In genomic region chr1:2468041-2468472, GRCh38 we compare ENCODE assay signal across 9 cellular contexts. TPM values are rescaled to one million over a fixed set of nuclear protein-coding genes. Genes with fewer than 3 reads are reported as not detected.
DNase-seq lines count a peak whose midpoint lies in the region; ATAC-seq and TF ChIP-seq lines count a peak whose summit lies in the region.
"Had no signal": no experiment of that assay in that cellular context is flagged by ENCODE, and none has a peak within 500 bp of the region (broad histone marks: within the 10 kb centered on the region; RNA-seq: fewer than 3 reads in every experiment).

No MANE protein-coding gene starts in this region.

- no peaks in the 10 kb centered on the region for H3K36me3 Mint-ChIP-seq in activated CD8-positive, alpha-beta memory T cell treated with anti-CD3 and anti-CD28 coated beads, Interleukin-2, amount 10 ng/mL, durations not matched to agents 7 days and 5 days
- no peaks in the 10 kb centered on the region for H3K36me3 Mint-ChIP-seq in glutamatergic neuron (ENCODE audit: unreplicated experiment)
- H3K36me3 Mint-ChIP-seq: CD4-positive, CD25-positive, alpha-beta regulatory T cell had no signal

- DNase-seq in left cardiac atrium, result peak; percentile 37
- no peak for DNase-seq in left ventricle myocardium inferior
- peak; percentile 62 for DNase-seq in activated CD8-positive, alpha-beta memory T cell treated with anti-CD3 and anti-CD28 coated beads, Interleukin-2, amount 10 ng/mL, durations not matched to agents 7 days and 5 days
- DNase-seq in glutamatergic neuron, result no peak
- DNase-seq in thyroid gland, result peak; percentile 38 to 62
- DNase-seq in inferior parietal cortex (ENCODE audit: extremely low spot score), result no peak

- no peaks in the 10 kb centered on the region for H3K9me3 ChIP-seq in left ventricle myocardium inferior (replicated peaks)
- no peaks in the 10 kb centered on the region for H3K9me3 ChIP-seq in thyroid gland

- H3K36me3 ChIP-seq in left ventricle myocardium inferior, result no peaks in the 10 kb centered on the region
- no peaks in the 10 kb centered on the region for H3K36me3 ChIP-seq in thyroid gland

- TF ChIP-seq CTCF in left ventricle myocardium inferior (IDR thresholded peaks at IDR 0.05; ENCODE audit: borderline replicate concordance) (no peak), glutamatergic neuron (IDR thresholded peaks at IDR 0.05; ENCODE audit: partially characterized antibody, unreplicated experiment) (no peak), thyroid gland (IDR thresholded peaks at IDR 0.05) (no peak)

- H3K27me3 Mint-ChIP-seq in activated CD8-positive, alpha-beta memory T cell treated with anti-CD3 and anti-CD28 coated beads, Interleukin-2, amount 10 ng/mL, durations not matched to agents 7 days and 5 days, result no peaks in the 10 kb centered on the region
- H3K27me3 Mint-ChIP-seq in glutamatergic neuron (ENCODE audit: unreplicated experiment), result peaks cover 12% of the 10 kb centered on the region
- H3K27me3 Mint-ChIP-seq: CD4-positive, CD25-positive, alpha-beta regulatory T cell had no signal

- no peaks in the 10 kb centered on the region for H3K4me1 Mint-ChIP-seq in activated CD8-positive, alpha-beta memory T cell treated with anti-CD3 and anti-CD28 coated beads, Interleukin-2, amount 10 ng/mL, durations not matched to agents 7 days and 5 days
- peaks cover 16% of the 10 kb centered on the region for H3K4me1 Mint-ChIP-seq in glutamatergic neuron (ENCODE audit: low read depth, unreplicated experiment)

- peak in 1 of 2 donors; percentile 56 for ATAC-seq in left cardiac atrium
- ATAC-seq in activated CD8-positive, alpha-beta memory T cell treated with anti-CD3 and anti-CD28 coated beads, Interleukin-2, amount 10 ng/mL, durations not matched to agents 7 days and 5 days, result peak; percentile 32
- no peak for ATAC-seq in HG03159 (IDR thresholded peaks at IDR 0.05; ENCODE audit: unreplicated experiment)
- ATAC-seq in HG03469 (IDR thresholded peaks at IDR 0.05; ENCODE audit: unreplicated experiment), result no peak

- intact Hi-C loops in left cardiac atrium (cut with DNase I), result no loop called here
- intact Hi-C loops in left ventricle myocardium inferior (cut with micrococcal nuclease), result no loop called here
- intact Hi-C loops in thyroid gland (cut with DNase I), result no loop called here

- H3K4me3 ChIP-seq in left ventricle myocardium inferior (no peak overlapping the region), thyroid gland (replicated peaks in 1 of 3) (no peak overlapping the region)

- CTCF ChIA-PET in activated CD8-positive, alpha-beta memory T cell treated with anti-CD3 and anti-CD28 coated beads, Interleukin-2, amount 10 ng/mL, durations not matched to agents 7 days and 5 days (lab: Charles Lee), result no interaction called here

- H3K27me3 ChIP-seq in left ventricle myocardium inferior (ENCODE audit: low read depth) (peaks cover 100% of the 10 kb centered on the region), thyroid gland (no peaks in the 10 kb centered on the region)

- H3K27ac Mint-ChIP-seq in activated CD8-positive, alpha-beta memory T cell treated with anti-CD3 and anti-CD28 coated beads, Interleukin-2, amount 10 ng/mL, durations not matched to agents 7 days and 5 days, result no peak overlapping the region
- H3K27ac Mint-ChIP-seq in glutamatergic neuron (ENCODE audit: unreplicated experiment), result no peak overlapping the region
- H3K27ac Mint-ChIP-seq: CD4-positive, CD25-positive, alpha-beta regulatory T cell had no signal

- 28% methylated on average over 3 of the region's 14 CpGs; no CpG with 5 or more reads in 1 of the 2 donors for WGBS in thyroid gland, 2 donors

- H3K4me1 ChIP-seq in left ventricle myocardium inferior, result no peaks in the 10 kb centered on the region
- H3K4me1 ChIP-seq in thyroid gland, result no peaks in the 10 kb centered on the region

- no peak overlapping the region for H3K4me3 Mint-ChIP-seq in activated CD8-positive, alpha-beta memory T cell treated with anti-CD3 and anti-CD28 coated beads, Interleukin-2, amount 10 ng/mL, durations not matched to agents 7 days and 5 days
- peak overlapping the region; percentile 82 for H3K4me3 Mint-ChIP-seq in glutamatergic neuron (ENCODE audit: unreplicated experiment)
- H3K4me3 Mint-ChIP-seq: CD4-positive, CD25-positive, alpha-beta regulatory T cell had no signal

- TF ChIP-seq POLR2A in thyroid gland (IDR thresholded peaks at IDR 0.05), result no peak

- H3K9me3 Mint-ChIP-seq in activated CD8-positive, alpha-beta memory T cell treated with anti-CD3 and anti-CD28 coated beads, Interleukin-2, amount 10 ng/mL, durations not matched to agents 7 days and 5 days (ENCODE audit: low read depth), result no peaks in the 10 kb centered on the region
- H3K9me3 Mint-ChIP-seq in glutamatergic neuron (ENCODE audit: unreplicated experiment), result peaks cover 2% of the 10 kb centered on the region
- H3K9me3 Mint-ChIP-seq: CD4-positive, CD25-positive, alpha-beta regulatory T cell had no signal

- H3K27ac ChIP-seq in left ventricle myocardium inferior (replicated peaks), result no peak overlapping the region
- no peak overlapping the region for H3K27ac ChIP-seq in thyroid gland

RNA-seq across cellular contexts. Expression of gene PLCH2, which starts 8.0 kb away (rescaled TPM):
- under 1 TPM; 0.13 to 0.74 TPM for total RNA-seq in left cardiac atrium
- total RNA-seq in left ventricle myocardium inferior, result 0.16 TPM
- 10 to 100 TPM in 1 of 2 experiments, 1 to 10 TPM in 1; 6.5 to 13.5 TPM for total RNA-seq in activated CD8-positive, alpha-beta memory T cell treated with anti-CD3 and anti-CD28 coated beads, Interleukin-2, amount 10 ng/mL, durations not matched to agents 7 days and 5 days
- total RNA-seq in glutamatergic neuron (ENCODE audit: unreplicated experiment), result 61.4 TPM
- total RNA-seq in thyroid gland, result 1 to 10 TPM in 2 of 4 donors, under 1 TPM in 2; 0.29 to 2.2 (median 0.76) TPM

RNA-seq across cellular contexts. Expression of gene PEX10, which starts 55.7 kb away (rescaled TPM):
- total RNA-seq in left cardiac atrium, result 10 to 100 TPM; 12.3 to 14.5 TPM
- 15.8 TPM for total RNA-seq in left ventricle myocardium inferior
- total RNA-seq in activated CD8-positive, alpha-beta memory T cell treated with anti-CD3 and anti-CD28 coated beads, Interleukin-2, amount 10 ng/mL, durations not matched to agents 7 days and 5 days, result 10 to 100 TPM in 1 of 2 experiments, 1 to 10 TPM in 1; 8.7 to 12.3 TPM
- 14.0 TPM for total RNA-seq in glutamatergic neuron (ENCODE audit: unreplicated experiment)
- 10 to 100 TPM; 25.0 to 35.2 (median 33.5) TPM for total RNA-seq in thyroid gland

RNA-seq across cellular contexts. Expression of gene PANK4, which starts 58.3 kb away (rescaled TPM):
- 10 to 100 TPM; 37.5 to 40.6 TPM for total RNA-seq in left cardiac atrium
- total RNA-seq in left ventricle myocardium inferior, result 42.8 TPM
- 10 to 100 TPM; 72.2 to 91.2 TPM for total RNA-seq in activated CD8-positive, alpha-beta memory T cell treated with anti-CD3 and anti-CD28 coated beads, Interleukin-2, amount 10 ng/mL, durations not matched to agents 7 days and 5 days
- 58.5 TPM for total RNA-seq in glutamatergic neuron (ENCODE audit: unreplicated experiment)
- 10 to 100 TPM; 29.3 to 39.9 (median 38.0) TPM for total RNA-seq in thyroid gland

Comparison
In these comparisons a context has a peak if more than half of its experiments do, and no peak if none do; other contexts are left out.
1. DNase-seq: peak in left cardiac atrium (single experiment), activated CD8-positive, alpha-beta memory T cell treated with anti-CD3 and anti-CD28 coated beads, Interleukin-2, amount 10 ng/mL, durations not matched to agents 7 days and 5 days (single experiment) and thyroid gland (2 of 2); none in left ventricle myocardium inferior (single experiment), glutamatergic neuron (single experiment) and inferior parietal cortex (single experiment).